Comparison of ENCODE assay signal across 19 cellular contexts in the genomic region with DNA sequence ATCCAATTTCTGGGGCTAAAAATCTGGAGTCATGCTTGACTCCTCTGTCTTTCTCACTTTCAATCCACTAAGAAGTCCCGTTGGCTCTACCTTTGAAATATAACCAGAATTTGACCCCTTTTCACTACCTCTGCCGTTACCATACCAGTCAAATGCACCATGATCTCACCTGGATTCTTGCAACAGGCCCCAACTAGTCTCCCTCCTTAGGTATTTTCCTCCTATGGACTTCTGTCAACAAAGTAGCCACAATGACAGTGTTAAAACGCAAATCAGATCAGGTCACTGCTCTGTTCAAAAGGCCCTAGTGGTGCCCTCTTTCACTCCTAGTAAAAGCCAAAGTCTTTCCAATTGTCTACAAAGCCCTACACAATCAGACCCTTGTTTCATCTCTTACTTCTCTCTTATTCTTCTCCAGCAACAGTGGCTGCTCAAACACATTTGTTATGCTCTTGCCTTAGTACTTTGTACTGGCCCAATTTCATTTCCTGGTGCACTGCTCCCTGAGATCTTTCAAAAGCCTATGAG.
"Had no signal": no experiment of that assay in that cellular context is flagged by ENCODE, and none has a peak within 500 bp of the region (broad histone marks: within the 10 kb centered on the region; RNA-seq: fewer than 3 reads in every experiment).

No MANE protein-coding gene starts in this region.

- FAIRE-seq: TTC549 had no signal

- H3K27me3 ChIP-seq: gastroesophageal sphincter, heart left ventricle, ovary, thyroid gland had no signal

- DNase-seq: activated B cell treated with CpG ODN at 0.5 μM for 24 hours; activated CD4-positive, alpha-beta T cell treated with anti-CD3 and anti-CD28 coated beads for 48 hours; activated CD8-positive, alpha-beta T cell treated with anti-CD3 and anti-CD28 coated beads for 36 hours; activated naive CD4-positive, alpha-beta T cell treated with Interleukin-2 at 50 U/mL for 16 hours; activated naive CD8-positive, alpha-beta T cell treated with anti-CD3 and anti-CD28 coated beads, Interleukin-2, amount 10 ng/mL, durations not matched to agents 7 days and 5 days; activated T-cell treated with anti-CD3 and anti-CD28 coated beads, Interleukin-2, amount 50 U/mL, for 1 hour; amygdala; caudate nucleus; effector memory CD8-positive, alpha-beta T cell; heart left ventricle; mesenchymal stem cell; mucosa of descending colon; naive B cell; ovary; stimulated activated naive B cell treated with anti-CD40 and anti-IgM and Interleukin-4, amounts not matched to agents 10 μg/mL and 1 μg/mL and 100 μg/mL, for 72 hours; thyroid gland had no signal

- H3K9me3 ChIP-seq: gastroesophageal sphincter, heart left ventricle, mucosa of descending colon, ovary, thyroid gland had no signal

- H3K4me1 ChIP-seq: thyroid gland had no signal

- H3K27ac ChIP-seq: gastroesophageal sphincter, heart left ventricle, ovary, thyroid gland had no signal

- H3K4me3 ChIP-seq: gastroesophageal sphincter, heart left ventricle, mucosa of descending colon, ovary, thyroid gland had no signal

- ATAC-seq: activated CD8-positive, alpha-beta T cell treated with anti-CD3 and anti-CD28 coated beads for 36 hours; effector memory CD8-positive, alpha-beta T cell; gastroesophageal sphincter; heart left ventricle; mucosa of descending colon; sciatic nerve; stimulated activated naive B cell treated with anti-CD40 and anti-IgM and Interleukin-4, amounts not matched to agents 10 μg/mL and 1 μg/mL and 100 μg/mL, for 72 hours had no signal

- H3K36me3 ChIP-seq: gastroesophageal sphincter, heart left ventricle, ovary, thyroid gland had no signal
